Comparison of ENCODE assay signal across 34 cellular contexts in genomic region chr2:97754690-97755346, GRCh38. TPM values are rescaled to one million over a fixed set of nuclear protein-coding genes. Genes with fewer than 3 reads are reported as not detected.
DNase-seq lines count a peak whose midpoint lies in the region; ATAC-seq and TF ChIP-seq lines count a peak whose summit lies in the region.
"Had no signal": no experiment of that assay in that cellular context is flagged by ENCODE, and none has a peak within 500 bp of the region (broad histone marks: within the 10 kb centered on the region; RNA-seq: fewer than 3 reads in every experiment).

No MANE protein-coding gene starts in this region.

- H3K27ac ChIP-seq in heart left ventricle (peak overlapping the region in 11 of 12 donors; percentile 42 to 89 (median 71)), esophagus (ENCODE audit: low read depth in 2 of 2, low read length in 1 of 2) (peak overlapping the region; percentile 64 to 73), right lobe of liver (no peak overlapping the region)
- H3K27ac ChIP-seq: ascending aorta, cardiac muscle cell, gastroesophageal sphincter, neural progenitor cell, sigmoid colon, SJCRH30, tibial nerve, VCaP had no signal

- peak in 1 of 5 donors; percentile 42 for DNase-seq in heart left ventricle
- no peak for DNase-seq in cardiac septum (ENCODE audit: low spot score)
- peak; percentile 45 for DNase-seq in NCI-H2171 (lab: John Stamatoyannopoulos, UW)
- DNase-seq in stimulated activated naive B cell treated with anti-CD40 and anti-IgM and Interleukin-4, amounts not matched to agents 10 μg/mL and 1 μg/mL and 100 μg/mL, for 72 hours = no peak
- no peak for DNase-seq in right lobe of liver
- DNase-seq in BE2C = no peak
- DNase-seq: activated CD4-positive, alpha-beta T cell treated with anti-CD3 and anti-CD28 coated beads for 4 hours; CD8-positive, alpha-beta memory T cell; cortex of kidney; DMS 273 treated with DMSO at 0.1 percent for 48 hours; effector memory CD8-positive, alpha-beta T cell; hippocampal formation; Kasumi-1; mesenchymal stem cell; MV-4-11; NCI-H1436; NCI-H2081 treated with DMSO at 0.1 percent for 48 hours; sigmoid colon; SJCRH30; stimulated activated CD4-positive, alpha-beta T cell treated with anti-CD3 and anti-CD28 coated beads, Interleukin-12 subunit alpha, Interleukin-12 subunit beta, amount 100 ng/mL, for 4 hours; stimulated activated CD4-positive, alpha-beta T cell treated with anti-CD3 and anti-CD28 coated beads, Interleukin-4, amount 100 ng/mL, for 1 hour; T-helper 9 cell had no signal

- ATAC-seq in heart left ventricle (peak; percentile 22 to 83 (median 36)), GM18870 (IDR thresholded peaks at IDR 0.05; ENCODE audit: unreplicated experiment) (no peak), right lobe of liver (no peak)
- ATAC-seq in stimulated activated naive B cell treated with anti-CD40 and anti-IgM and Interleukin-4, amounts not matched to agents 10 μg/mL and 1 μg/mL and 100 μg/mL, for 72 hours (replicated peaks) = no peak
- ATAC-seq: effector memory CD8-positive, alpha-beta T cell; gastroesophageal sphincter; HCT116 had no signal

- no peak overlapping the region for H3K4me3 Mint-ChIP-seq in stimulated activated naive B cell treated with anti-CD40 and anti-IgM and Interleukin-4, amounts not matched to agents 10 μg/mL and 1 μg/mL and 100 μg/mL, for 72 hours
- H3K4me3 Mint-ChIP-seq: activated naive CD8-positive, alpha-beta T cell; CD8-positive, alpha-beta memory T cell; effector memory CD8-positive, alpha-beta T cell; neural progenitor cell had no signal

- H3K9me3 ChIP-seq in heart left ventricle (no peaks in the 10 kb centered on the region), esophagus (ENCODE audit: control insufficient read depth in 2 of 2, insufficient read depth in 1 of 2, low read depth in 1 of 2, low read length in 1 of 2) (no peaks in the 10 kb centered on the region), right lobe of liver (no peaks in the 10 kb centered on the region), BE2C (no peaks in the 10 kb centered on the region)
- H3K9me3 ChIP-seq: ascending aorta, gastroesophageal sphincter, sigmoid colon, SJCRH30, tibial nerve had no signal

- H3K27me3 Mint-ChIP-seq in stimulated activated naive B cell treated with anti-CD40 and anti-IgM and Interleukin-4, amounts not matched to agents 10 μg/mL and 1 μg/mL and 100 μg/mL, for 72 hours = no peaks in the 10 kb centered on the region
- H3K27me3 Mint-ChIP-seq: activated naive CD8-positive, alpha-beta T cell; CD8-positive, alpha-beta memory T cell; effector memory CD8-positive, alpha-beta T cell had no signal

- H3K9me3 Mint-ChIP-seq in stimulated activated naive B cell treated with anti-CD40 and anti-IgM and Interleukin-4, amounts not matched to agents 10 μg/mL and 1 μg/mL and 100 μg/mL, for 72 hours = no peaks in the 10 kb centered on the region
- H3K9me3 Mint-ChIP-seq: activated T-helper 2 cell treated with anti-CD3 and anti-CD28 coated beads, Interferon-gamma antibody, Interleukin-2, Interleukin-4, amounts not matched to agents 10 μg/mL and 5 μg/mL and 100 μg/mL, durations not matched to agents 14 hours and 24 hours and 36 hours; CD8-positive, alpha-beta memory T cell; effector memory CD8-positive, alpha-beta T cell; neural progenitor cell had no signal

- TF ChIP-seq CTCF in heart left ventricle (IDR thresholded peaks at IDR 0.05) (no peak), right lobe of liver (IDR thresholded peaks at IDR 0.05) (no peak), BE2C (IDR thresholded peaks at IDR 0.05; ENCODE audit: low read depth, low read length) (no peak)

- H3K36me3 Mint-ChIP-seq in stimulated activated naive B cell treated with anti-CD40 and anti-IgM and Interleukin-4, amounts not matched to agents 10 μg/mL and 1 μg/mL and 100 μg/mL, for 72 hours = peaks cover 26 to 60% of the 10 kb centered on the region in 2 donors

- H3K4me1 ChIP-seq in heart left ventricle (peaks cover 0 to 43% (median 10%) of the 10 kb centered on the region in 12 donors), esophagus (ENCODE audit: control insufficient read depth in 2 of 2, insufficient read depth in 2 of 2, low read length in 1 of 2) (peaks cover 0 to 3% of the 10 kb centered on the region in 2 donors), right lobe of liver (no peaks in the 10 kb centered on the region), BE2C (no peaks in the 10 kb centered on the region)
- H3K4me1 ChIP-seq: ascending aorta had no signal

- H3K36me3 ChIP-seq in heart left ventricle (peaks cover 0 to 58% (median 50%) of the 10 kb centered on the region in 9 donors), esophagus (ENCODE audit: control insufficient read depth in 2 of 2, insufficient read depth in 2 of 2, low read length in 1 of 2) (peaks cover 3 to 28% of the 10 kb centered on the region in 2 donors), right lobe of liver (peaks cover 0 to 40% (median 16%) of the 10 kb centered on the region in 4 donors), BE2C (no peaks in the 10 kb centered on the region)
- H3K36me3 ChIP-seq: neural progenitor cell had no signal

- TF ChIP-seq POLR2A in heart left ventricle (IDR thresholded peaks at IDR 0.05) = no peak
- no peak for TF ChIP-seq POLR2A in right lobe of liver (IDR thresholded peaks at IDR 0.05)

- intact Hi-C loops in heart left ventricle (cut with DNase I) = no loop called here
- intact Hi-C loops in cardiac septum (cut with DNase I) = no loop called here
- intact Hi-C loops in right lobe of liver (cut with DNase I) = no loop called here

- H3K27ac Mint-ChIP-seq in stimulated activated naive B cell treated with anti-CD40 and anti-IgM and Interleukin-4, amounts not matched to agents 10 μg/mL and 1 μg/mL and 100 μg/mL, for 72 hours = peak overlapping the region; percentile 42
- H3K27ac Mint-ChIP-seq: activated naive CD8-positive, alpha-beta T cell; activated T-helper 2 cell treated with anti-CD3 and anti-CD28 coated beads, Interferon-gamma antibody, Interleukin-2, Interleukin-4, amounts not matched to agents 10 μg/mL and 5 μg/mL and 100 μg/mL, durations not matched to agents 14 hours and 24 hours and 36 hours; effector memory CD8-positive, alpha-beta T cell; neural progenitor cell had no signal

- H3K27me3 ChIP-seq in heart left ventricle (no peaks in the 10 kb centered on the region), esophagus (ENCODE audit: control insufficient read depth in 1 of 2, insufficient read depth in 2 of 2, low read length in 2 of 2) (no peaks in the 10 kb centered on the region), right lobe of liver (no peaks in the 10 kb centered on the region), BE2C (no peaks in the 10 kb centered on the region)
- H3K27me3 ChIP-seq: ascending aorta, cardiac muscle cell, gastroesophageal sphincter, neural progenitor cell, sigmoid colon, SJCRH30, tibial nerve had no signal

- H3K4me3 ChIP-seq in heart left ventricle (no peak overlapping the region), esophagus (ENCODE audit: low read depth in 1 of 2, low read length in 2 of 2) (no peak overlapping the region), right lobe of liver (no peak overlapping the region), BE2C (ENCODE audit: low read depth, low read length) (no peak overlapping the region)
- H3K4me3 ChIP-seq: ascending aorta, cardiac muscle cell, gastroesophageal sphincter, neural progenitor cell, sigmoid colon, SJCRH30, tibial nerve had no signal

- H3K4me1 Mint-ChIP-seq in stimulated activated naive B cell treated with anti-CD40 and anti-IgM and Interleukin-4, amounts not matched to agents 10 μg/mL and 1 μg/mL and 100 μg/mL, for 72 hours = peaks cover 0 to 6% of the 10 kb centered on the region in 2 donors

- 60 to 72% (median 66%) methylated on average over 12 of the region's 12 CpGs for WGBS in heart left ventricle, 4 donors
- 58 to 76% methylated on average over 12 of the region's 12 CpGs for WGBS in esophagus, 2 donors
- 84% methylated on average over 11 of the region's 12 CpGs for WGBS in right lobe of liver (ENCODE audit: insufficient coverage, low coverage, low lambda C conversion rate, missing lambda C conversion rate)

RNA-seq across cellular contexts. Expression of gene ZAP70, which starts 41.4 kb away (rescaled TPM):
- total RNA-seq in heart left ventricle (10 to 100 TPM in 1 of 9 donors, 1 to 10 TPM in 2, under 1 TPM in 5, not detected in 1; 0.16 to 13.5 (median 0.87) TPM), cardiac septum (1.2 TPM), right lobe of liver (1 to 10 TPM in 4 of 6 experiments, under 1 TPM in 2; 0.74 to 2.1 (median 1.4) TPM)
- polyA plus RNA-seq in heart left ventricle (under 1 TPM; 0.58 to 0.65 TPM), esophagus (1 to 10 TPM; 3.9 to 5.0 TPM)
- polyA plus RNA-seq in BE2C (2012; ENCODE audit: insufficient read depth, insufficient read length, low read depth) = 0.26 TPM
- total RNA-seq: NCI-H460 had no signal

Comparison
In these comparisons a context has a peak if more than half of its experiments do, and no peak if none do; other contexts are left out.
1. ATAC-seq: peak in heart left ventricle (4 of 4); none in stimulated activated naive B cell treated with anti-CD40 and anti-IgM and Interleukin-4, amounts not matched to agents 10 μg/mL and 1 μg/mL and 100 μg/mL, for 72 hours (0 of 2), GM18870 (single experiment) and right lobe of liver (0 of 4).
2. H3K27ac ChIP-seq: peak in heart left ventricle (11 of 12) and esophagus (2 of 2); none in right lobe of liver (0 of 3).